Comparison of ENCODE assay signal across 16 cellular contexts in genomic region chr9:109474170-109474569, GRCh38. TPM values are rescaled to one million over a fixed set of nuclear protein-coding genes. Genes with fewer than 3 reads are reported as not detected.
DNase-seq lines count a peak whose midpoint lies in the region; ATAC-seq, FAIRE-seq and TF ChIP-seq lines count a peak whose summit lies in the region.
"Had no signal": no experiment of that assay in that cellular context is flagged by ENCODE, and none has a peak within 500 bp of the region (broad histone marks: within the 10 kb centered on the region; RNA-seq: fewer than 3 reads in every experiment).

No MANE protein-coding gene starts in this region.

- intact Hi-C loops in HepG2 (cut with micrococcal nuclease; ENCODE audit: unreplicated experiment) (no loop called here), psoas muscle (cut with DNase I) (loop anchor here in 1 of 2 donors (5.0 kb wide), 1 partner anchor 232 kb away; no protein-coding TSS in a partner anchor)

- no peaks in the 10 kb centered on the region for H3K9me2 ChIP-seq in SK-N-SH

- H3K4me3 ChIP-seq in liver (ENCODE audit: low read depth in 1 of 3, low read length in 3 of 3): no peak overlapping the region
- H3K4me3 ChIP-seq in HepG2 (replicated peaks in 1 of 3; ENCODE audit: insufficient read depth in 1 of 3, low read depth in 2 of 3, low read length in 3 of 3): no peak overlapping the region
- no peak overlapping the region for H3K4me3 ChIP-seq in psoas muscle
- no peak overlapping the region for H3K4me3 ChIP-seq in osteoblast (ENCODE audit: insufficient read depth, low read length)
- no peak overlapping the region for H3K4me3 ChIP-seq in SK-N-SH (ENCODE audit: low read depth in 2 of 2, low read length in 1 of 2)

- ATAC-seq in HepG2: no peak
- ATAC-seq in foreskin keratinocyte: no peak
- ATAC-seq in psoas muscle: no peak
- ATAC-seq: activated CD8-positive, alpha-beta memory T cell treated with anti-CD3 and anti-CD28 coated beads, Interleukin-2, amount 10 ng/mL, durations not matched to agents 7 days and 5 days had no signal

- no peak for FAIRE-seq in HepG2 (lab: Jason Lieb, UNC)

- 85% methylated on average over 7 of the region's 7 CpGs for WGBS in liver
- 97% methylated on average over 7 of the region's 7 CpGs for WGBS in HepG2 (ENCODE audit: low lambda C conversion rate)
- 45 to 72% (median 54%) methylated on average over 7 of the region's 7 CpGs for WGBS in psoas muscle, 3 donors
- WGBS in SK-N-SH (ENCODE audit: low lambda C conversion rate): 95% methylated on average over 7 of the region's 7 CpGs

- H3K9me3 ChIP-seq in liver (ENCODE audit: control insufficient read depth in 4 of 4, low read length in 3 of 4) (no peaks in the 10 kb centered on the region), HepG2 (ENCODE audit: low read length) (no peaks in the 10 kb centered on the region), psoas muscle (no peaks in the 10 kb centered on the region), osteoblast (ENCODE audit: low read depth, low read length) (no peaks in the 10 kb centered on the region), SK-N-SH (no peaks in the 10 kb centered on the region)

- no peak for TF ChIP-seq RAD21 in liver (IDR thresholded peaks at IDR 0.05)
- no peak for TF ChIP-seq RAD21 in HepG2 (CRISPR knock-in tag; IDR thresholded peaks at IDR 0.05)
- TF ChIP-seq RAD21 in SK-N-SH (IDR thresholded peaks at IDR 0.05; ENCODE audit: low read length): no peak

- POLR2A ChIA-PET in HepG2 (lab: Yijun Ruan, JAX) (no interaction called here), SK-N-SH (lab: Yijun Ruan, JAX) (no interaction called here)

- no peak overlapping the region for H3K9ac ChIP-seq in liver (ENCODE audit: low read depth in 1 of 2, low read length in 2 of 2)
- H3K9ac ChIP-seq in HepG2 (ENCODE audit: insufficient read depth, low read depth, low read length): no peak overlapping the region
- no peak overlapping the region for H3K9ac ChIP-seq in SK-N-SH

- H3K27me3 ChIP-seq in liver (ENCODE audit: control insufficient read depth in 4 of 4, insufficient read depth in 4 of 4, low read length in 3 of 4) (no peaks in the 10 kb centered on the region), HepG2 (ENCODE audit: control insufficient read depth in 1 of 2, insufficient read depth in 2 of 2, low read length in 2 of 2) (no peaks in the 10 kb centered on the region), foreskin keratinocyte (no peaks in the 10 kb centered on the region), psoas muscle (ENCODE audit: insufficient read depth in 3 of 3, low read length in 2 of 3) (no peaks in the 10 kb centered on the region), osteoblast (ENCODE audit: insufficient read depth, low read length) (no peaks in the 10 kb centered on the region), SK-N-SH (ENCODE audit: insufficient read depth) (no peaks in the 10 kb centered on the region)

- H3K79me2 ChIP-seq in HepG2 (ENCODE audit: insufficient read depth, low read length): peaks cover 13% of the 10 kb centered on the region
- no peaks in the 10 kb centered on the region for H3K79me2 ChIP-seq in osteoblast (ENCODE audit: insufficient read depth, low read length)
- peaks cover 26% of the 10 kb centered on the region for H3K79me2 ChIP-seq in SK-N-SH (ENCODE audit: insufficient read depth)

- H3F3A ChIP-seq in SK-N-SH (replicated peaks; ENCODE audit: insufficient read depth): peaks cover 8% of the 10 kb centered on the region

- no peak for DNase-seq in HepG2 (ENCODE audit: low spot score)
- no peak for DNase-seq in foreskin keratinocyte
- no peak for DNase-seq in psoas muscle
- DNase-seq in osteoblast (ENCODE audit: insufficient read length, low spot score, missing footprints): no peak
- no peak for DNase-seq in SK-N-SH
- no peak for DNase-seq in HPDE6-E6E7 (ENCODE audit: extremely low spot score)
- DNase-seq: activated CD4-positive, alpha-beta T cell treated with anti-CD3 and anti-CD28 coated beads, Interleukin-2, amount 10 ng/mL, durations not matched to agents 7 days and 5 days; activated CD8-positive, alpha-beta memory T cell treated with anti-CD3 and anti-CD28 coated beads, Interleukin-2, amount 10 ng/mL, durations not matched to agents 7 days and 5 days; cerebellar nuclear complex; foreskin melanocyte; Kasumi-1; kidney glomerular epithelial cell; NCI-H1048; NCI-H2029; T-helper 2 cell had no signal

- H3K4me1 ChIP-seq in liver (ENCODE audit: control insufficient read depth in 4 of 4, insufficient read depth in 4 of 4, low read length in 3 of 4) (peaks cover 5 to 34% (median 11%) of the 10 kb centered on the region in 4 donors), HepG2 (ENCODE audit: insufficient read depth, low read length) (peaks cover 60% of the 10 kb centered on the region), foreskin keratinocyte (peaks cover 45% of the 10 kb centered on the region), psoas muscle (peaks cover 82% of the 10 kb centered on the region), osteoblast (ENCODE audit: insufficient read depth, low read length) (no peaks in the 10 kb centered on the region), SK-N-SH (ENCODE audit: control insufficient read depth in 1 of 2, insufficient read depth in 2 of 2, low read depth in 1 of 2, low read length in 1 of 2) (peaks cover 8 to 13% of the 10 kb centered on the region in 2 experiments; a peak in 1 of 4 replicates)

- H3K36me3 ChIP-seq in liver (ENCODE audit: control insufficient read depth in 4 of 4, insufficient read depth in 3 of 4, low read depth in 1 of 4, low read length in 3 of 4) (no peaks in the 10 kb centered on the region), HepG2 (replicated peaks in 1 of 2; ENCODE audit: control insufficient read depth in 1 of 2, insufficient read depth in 2 of 2, low read length in 2 of 2) (no peaks in the 10 kb centered on the region), psoas muscle (ENCODE audit: insufficient read depth in 1 of 2, low read depth in 1 of 2) (no peaks in the 10 kb centered on the region), osteoblast (ENCODE audit: insufficient read depth, low read length) (no peaks in the 10 kb centered on the region), SK-N-SH (replicated peaks in 1 of 2; ENCODE audit: control insufficient read depth in 1 of 2, insufficient read depth in 2 of 2, low read length in 1 of 2) (no peaks in the 10 kb centered on the region)

- H2AFZ ChIP-seq in HepG2 (ENCODE audit: low read length): no peak overlapping the region
- H2AFZ ChIP-seq in osteoblast (ENCODE audit: low read length): no peak overlapping the region
- H2AFZ ChIP-seq in SK-N-SH (ENCODE audit: low read depth): no peak overlapping the region

- no peak overlapping the region for H3K4me2 ChIP-seq in HepG2 (ENCODE audit: low read depth, low read length)
- H3K4me2 ChIP-seq in osteoblast (ENCODE audit: insufficient read depth, low read length): no peak overlapping the region
- no peak overlapping the region for H3K4me2 ChIP-seq in SK-N-SH

- H3K27ac ChIP-seq in liver (ENCODE audit: low read depth in 1 of 2, low read length in 2 of 2): peak overlapping the region; percentile 80 to 93
- H3K27ac ChIP-seq in HepG2 (ENCODE audit: extremely low read length, insufficient read depth, low read length): no peak overlapping the region
- H3K27ac ChIP-seq in foreskin keratinocyte: peak overlapping the region; percentile 74
- H3K27ac ChIP-seq in psoas muscle: peak overlapping the region; percentile 87
- no peak overlapping the region for H3K27ac ChIP-seq in osteoblast (ENCODE audit: low read depth, low read length)
- H3K27ac ChIP-seq in SK-N-SH (ENCODE audit: low read depth in 2 of 2, low read length in 1 of 2): no peak overlapping the region

- in situ Hi-C loops in HepG2 (cut with HindIII; ENCODE audit: extremely low pct_ligation_motif_present, low pct_unique_long_range_greater_than_20kb): no loop called here

- TF ChIP-seq EP300 in HepG2 (IDR thresholded peaks at IDR 0.05; ENCODE audit: low read depth in 2 of 2, low read length in 2 of 2) (no peak), HepG2 (CRISPR knock-in tag; IDR thresholded peaks at IDR 0.05; ENCODE audit: borderline replicate concordance) (no peak), SK-N-SH (IDR thresholded peaks at IDR 0.05; ENCODE audit: borderline replicate concordance in 1 of 2, low read depth in 1 of 2, low read length in 1 of 2) (no peak)

- no peaks in the 10 kb centered on the region for H4K20me1 ChIP-seq in HepG2 (ENCODE audit: insufficient read depth, low read length)
- no peaks in the 10 kb centered on the region for H4K20me1 ChIP-seq in osteoblast (ENCODE audit: insufficient read depth, low read length)
- H4K20me1 ChIP-seq in SK-N-SH (ENCODE audit: insufficient read depth): peaks cover 2% of the 10 kb centered on the region; the same call in 1 of the 2 replicates

- BruUV-seq in HepG2 (replicated peaks; lab: Mats Ljungman, UMichigan): no TSS peak

- CTCF ChIA-PET in HepG2 (lab: Yijun Ruan, JAX; ENCODE audit: low intra/inter-chr PET ratio, low total read pairs) (no interaction called here), SK-N-SH (lab: Yijun Ruan, JAX) (interaction anchor here (1.5 to 2.3 kb wide), 4 partner anchors 10 to 33 kb away, joined by 4 to 13 read pairs (median 5); no protein-coding TSS in a partner anchor)

- TF ChIP-seq CTCF in liver (IDR thresholded peaks at IDR 0.05; ENCODE audit: low read depth, low read length, missing input control) (no peak), HepG2 (CRISPR knock-in tag; IDR thresholded peaks at IDR 0.05) (no peak), foreskin keratinocyte (conservative IDR thresholded peaks at IDR 0.05) (no peak), psoas muscle (IDR thresholded peaks at IDR 0.05) (no peak), osteoblast (IDR thresholded peaks at IDR 0.05; ENCODE audit: extremely low read depth, low read depth, low read length) (no peak), SK-N-SH (IDR thresholded peaks at IDR 0.05) (no peak)

- TF ChIP-seq POLR2A in HepG2 (IDR thresholded peaks at IDR 0.05; ENCODE audit: insufficient read depth in 1 of 2, low read depth in 2 of 2, low read length in 2 of 2): no peak

RNA-seq across cellular contexts. Expression of gene PTPN3, which starts 23.9 kb away (rescaled TPM):
- total RNA-seq in liver (10 to 100 TPM in 1 of 2 donors, 1 to 10 TPM in 1; 6.3 to 30.3 TPM), HepG2 (2016; rRNA removed; fragmentation: Illumina TruSeq; extraction: Trizol) (5.6 and 7.9 TPM in 2 replicates), foreskin keratinocyte (14.4 and 19.5 TPM in 2 replicates), psoas muscle (10 to 100 TPM in 3 of 4 donors, 1 to 10 TPM in 1; 8.8 to 80.2 (median 43.4) TPM), osteoblast (2.9 TPM in 2 replicates)
- polyA plus RNA-seq in liver (10 to 100 TPM; 20.3 to 26.8 TPM), HepG2 (2011; rRNA removed) (17.2 and 20.5 TPM in 2 replicates), foreskin keratinocyte (7.5 and 12.2 TPM in 2 replicates), psoas muscle (100 to 1,000 TPM in 1 of 3 donors, 10 to 100 TPM in 2; 14.2 to 130 (median 72.4) TPM), SK-N-SH (2012; rRNA removed) (7.5 and 7.8 TPM in 2 replicates)
- 1.3 TPM in 2 replicates for total RNA-seq in HepG2 (2016; cell fraction: cytosol; rRNA removed; fragmentation: Illumina TruSeq; extraction: Trizol; ENCODE audit: low read depth)
- total RNA-seq in HepG2 (2016; cell fraction: insoluble cytoplasmic fraction; rRNA removed; fragmentation: Illumina TruSeq; extraction: Trizol): 5.7 and 6.8 TPM in 2 replicates
- total RNA-seq in HepG2 (2016; cell fraction: membrane; rRNA removed; fragmentation: Illumina TruSeq; extraction: Trizol): 3.7 and 4.9 TPM in 2 replicates
- 4.9 and 6.4 TPM in 2 replicates for total RNA-seq in HepG2 (2016; cell fraction: nucleus; rRNA removed; fragmentation: Illumina TruSeq; extraction: Trizol)
- polyA plus RNA-seq in HepG2 (2011; cell fraction: cytosol; rRNA removed): 9.8 and 14.5 TPM in 2 replicates
- polyA plus RNA-seq in HepG2 (2011; cell fraction: nucleus; rRNA removed): 18.5 and 18.8 TPM in 2 replicates
- 6.4 and 8.5 TPM in 2 replicates for polyA plus RNA-seq in HepG2 (2012)
- 0.68 and 1.0 TPM in 2 replicates for polyA plus RNA-seq in HepG2 (2016; cell fraction: cytosol; fragmentation: Illumina TruSeq; extraction: Trizol; ENCODE audit: low read depth)
- polyA plus RNA-seq in HepG2 (2016; cell fraction: insoluble cytoplasmic fraction; fragmentation: Illumina TruSeq; extraction: Trizol; ENCODE audit: low read depth): 6.0 and 7.7 TPM in 2 replicates
- polyA plus RNA-seq in HepG2 (2016; cell fraction: membrane; fragmentation: Illumina TruSeq; extraction: Trizol; ENCODE audit: low read depth): 1.8 and 2.7 TPM in 2 replicates
- 9.2 and 9.7 TPM in 2 replicates for polyA plus RNA-seq in HepG2 (2016; cell fraction: nucleus; fragmentation: Illumina TruSeq; extraction: Trizol; ENCODE audit: insufficient read depth, low read depth)
- polyA minus RNA-seq in HepG2 (2011; rRNA and poly(A)+ RNA removed; ENCODE audit: low replicate concordance): 11.9 and 17.0 TPM in 2 replicates
- polyA minus RNA-seq in HepG2 (2011; cell fraction: cytosol; rRNA and poly(A)+ RNA removed): 7.4 and 10.0 TPM in 2 replicates
- 18.0 and 21.4 TPM in 2 replicates for polyA minus RNA-seq in HepG2 (2011; cell fraction: nucleus; rRNA and poly(A)+ RNA removed)
- 5.5 and 5.6 TPM in 2 replicates for polyA plus RNA-seq in SK-N-SH (2012; cell fraction: cytosol; rRNA removed)
- polyA plus RNA-seq in SK-N-SH (2012; cell fraction: nucleus; rRNA removed): 16.7 and 19.9 TPM in 2 replicates
- total RNA-seq: activated CD4-positive, alpha-beta T cell treated with anti-CD3 and anti-CD28 coated beads, Interleukin-2, amount 10 ng/mL, durations not matched to agents 7 days and 5 days had no signal

Comparison
In these comparisons a context has a peak if more than half of its experiments do, and no peak if none do; other contexts are left out.
1. H3K27ac ChIP-seq: peak in liver (2 of 2), foreskin keratinocyte (single experiment) and psoas muscle (single experiment); none in HepG2 (single experiment), osteoblast (single experiment) and SK-N-SH (0 of 2).